9 cellular contexts compared by ENCODE assay signal in genomic region chr5:10364186-10364689, GRCh38. TPM values are rescaled to one million over a fixed set of nuclear protein-coding genes. Genes with fewer than 3 reads are reported as not detected.
DNase-seq lines count a peak whose midpoint lies in the region; ATAC-seq, FAIRE-seq and TF ChIP-seq lines count a peak whose summit lies in the region.
"Had no signal": no experiment of that assay in that cellular context is flagged by ENCODE, and none has a peak within 500 bp of the region (broad histone marks: within the 10 kb centered on the region; RNA-seq: fewer than 3 reads in every experiment).

No MANE protein-coding gene starts in this region.

- H3F3A ChIP-seq in MM.1S (ENCODE audit: insufficient read depth, low read length), result 0 out of 2 replicates have a peak, but pooled peaks cover 3% of the 10 kb centered on the region

- H3K36me3 Mint-ChIP-seq in activated T-cell treated with anti-CD3 and anti-CD28 coated beads, Interleukin-2, amount 50 U/mL, for 24 hours (ENCODE audit: low read depth), result peaks cover 30% of the 10 kb centered on the region
- H3K36me3 Mint-ChIP-seq: IgD-negative memory B cell had no signal

- H3K9me3 ChIP-seq in MM.1S (replicated peaks; ENCODE audit: insufficient read depth, low read length) (no peaks in the 10 kb centered on the region), GM12878 (replicated peaks; ENCODE audit: control insufficient read depth, insufficient read depth, low read length) (peaks cover 2% of the 10 kb centered on the region; the same call in 2 of the 3 replicates), gastrocnemius medialis (no peaks in the 10 kb centered on the region)

- H3K79me2 ChIP-seq in MM.1S (ENCODE audit: low read length) (peaks cover 100% of the 10 kb centered on the region), GM12878 (ENCODE audit: control insufficient read depth, insufficient read depth, low read length) (peaks cover 94% of the 10 kb centered on the region)

- TF ChIP-seq RAD21 in GM12878 (IDR thresholded peaks at IDR 0.05; ENCODE audit: insufficient read depth, low read depth, low read length), result peak; percentile 39

- peak; percentile 57 for TF ChIP-seq CTCF in MM.1S (IDR thresholded peaks at IDR 0.05; ENCODE audit: low read length)
- TF ChIP-seq CTCF in GM12878 (IDR thresholded peaks at IDR 0.05 in 2 of 3, conservative IDR thresholded peaks at IDR 0.05 in 1 of 3; ENCODE audit: control insufficient read depth in 2 of 3, extremely low read depth in 1 of 3, insufficient read depth in 1 of 3, low read depth in 3 of 3, low read length in 3 of 3), result peak in 2 of 3 experiments; percentile 29 to 32; a peak in 3 of 6 replicates
- peak in 3 of 5 experiments; percentile 47 to 54 (median 48) for TF ChIP-seq CTCF in gastrocnemius medialis (IDR thresholded peaks at IDR 0.05 in 4 of 5, conservative IDR thresholded peaks at IDR 0.05 in 1 of 5)

- H3K9me2 ChIP-seq in MM.1S (replicated peaks; ENCODE audit: insufficient read depth, low read length), result no peaks in the 10 kb centered on the region

- CTCF ChIA-PET in GM12878 (lab: Yijun Ruan, JAX), result interaction anchor here (0.7 to 3.4 kb wide), 14 partner anchors 9 to 119 kb away, joined by 3 to 34 read pairs (median 4); partner anchors contain the start of gene MARCHF6

- BruUV-seq in GM12878 (replicated peaks; lab: Mats Ljungman, UMichigan), result no TSS peak

- H3K27me3 Mint-ChIP-seq in activated T-cell treated with anti-CD3 and anti-CD28 coated beads, Interleukin-2, amount 50 U/mL, for 24 hours, result no peaks in the 10 kb centered on the region
- H3K27me3 Mint-ChIP-seq: IgD-negative memory B cell had no signal

- H3K27me3 ChIP-seq in MM.1S (replicated peaks; ENCODE audit: insufficient read depth, low read length) (no peaks in the 10 kb centered on the region), GM12878 (replicated peaks in 1 of 2; ENCODE audit: control insufficient read depth in 2 of 2, insufficient read depth in 2 of 2, low read length in 1 of 2) (no peaks in the 10 kb centered on the region), gastrocnemius medialis (no peaks in the 10 kb centered on the region)

- H3K4me2 ChIP-seq in MM.1S (ENCODE audit: low read depth, low read length), result no peak overlapping the region
- no peak overlapping the region for H3K4me2 ChIP-seq in GM12878 (ENCODE audit: control insufficient read depth, insufficient read depth)

- H3K4me1 Mint-ChIP-seq in activated T-cell treated with anti-CD3 and anti-CD28 coated beads, Interleukin-2, amount 50 U/mL, for 24 hours (ENCODE audit: low read depth), result peaks cover 78% of the 10 kb centered on the region

- no peak for DNase-seq in activated T-cell treated with anti-CD3 and anti-CD28 coated beads, Interleukin-2, amount 50 U/mL, for 24 hours
- no peak for DNase-seq in activated T-cell treated with anti-CD3 and anti-CD28 coated beads, Interleukin-2, amount 50 U/mL, for 1 hour
- DNase-seq in MM.1S (peak; percentile 44), GM12878 (ENCODE audit: low read depth, low spot score) (no peak), gastrocnemius medialis (no peak), H54 (ENCODE audit: insufficient read length, low spot score) (no peak), NCI-H2227 treated with DMSO at 0.1 percent for 48 hours (lab: John Stamatoyannopoulos, UW) (no peak), NCI-H187 (lab: John Stamatoyannopoulos, UW) (no peak)

- no peak for TF ChIP-seq EP300 in GM12878 (IDR thresholded peaks at IDR 0.05; ENCODE audit: borderline replicate concordance in 1 of 2, control insufficient read depth in 1 of 2, low read depth in 2 of 2, low read length in 2 of 2)

- H3K4me3 ChIP-seq in MM.1S (ENCODE audit: low read length) (no peak overlapping the region), GM12878 (no peak overlapping the region), gastrocnemius medialis (no peak overlapping the region)

- FAIRE-seq in GM12878 (lab: Jason Lieb, UNC) (peak; percentile 54), H54 (lab: Jason Lieb, UNC) (no peak)

- no peak overlapping the region for H3K27ac ChIP-seq in MM.1S (ENCODE audit: low read length)
- no peak overlapping the region for H3K27ac ChIP-seq in GM12878 (ENCODE audit: control insufficient read depth, insufficient read depth)
- H3K27ac ChIP-seq in gastrocnemius medialis, result peak overlapping the region; percentile 19 to 77 (median 48)

- 95% methylated on average over 1 of the region's 1 CpG for WGBS in GM12878 (ENCODE audit: insufficient coverage, insufficient replicate concordance, low lambda C conversion rate, missing lambda C conversion rate)

- H3K9ac ChIP-seq in MM.1S (ENCODE audit: low read length) (no peak overlapping the region), GM12878 (ENCODE audit: control insufficient read depth, insufficient read depth, low read length) (no peak overlapping the region)

- TF ChIP-seq POLR2A in GM12878 (IDR thresholded peaks at IDR 0.05; ENCODE audit: low read depth, low read length) (no peak), gastrocnemius medialis (IDR thresholded peaks at IDR 0.05) (no peak), H54 (IDR thresholded peaks at IDR 0.05; ENCODE audit: low read depth, low read length) (no peak)

- H3K9me3 Mint-ChIP-seq in activated T-cell treated with anti-CD3 and anti-CD28 coated beads, Interleukin-2, amount 50 U/mL, for 24 hours, result no peaks in the 10 kb centered on the region
- H3K9me3 Mint-ChIP-seq: IgD-negative memory B cell had no signal

- ATAC-seq in GM12878 (peak; percentile 72), gastrocnemius medialis (peak; percentile 59 to 66)

- intact Hi-C loops in GM12878 (cut with micrococcal nuclease; ENCODE audit: unreplicated experiment), result loop anchor here (1.0 kb wide), 1 partner anchor 80 kb away; no protein-coding TSS in a partner anchor
- intact Hi-C loops in gastrocnemius medialis (cut with DNase I; ENCODE audit: low total_unique reads), result loop anchor here (1.0 kb wide), 1 partner anchor 80 kb away; no protein-coding TSS in a partner anchor

- H3K27ac Mint-ChIP-seq in activated T-cell treated with anti-CD3 and anti-CD28 coated beads, Interleukin-2, amount 50 U/mL, for 24 hours, result peak overlapping the region; percentile 16

- peaks cover 80% of the 10 kb centered on the region for H4K20me1 ChIP-seq in MM.1S (ENCODE audit: insufficient read depth, low read length)
- H4K20me1 ChIP-seq in GM12878 (ENCODE audit: control insufficient read depth, insufficient read depth), result no peaks in the 10 kb centered on the region

- RAD21 ChIA-PET in GM12878 (lab: Charles Lee; ENCODE audit: unreplicated experiment), result interaction anchor here (1.0 to 1.8 kb wide), 5 partner anchors 9 to 80 kb away, joined by 3 to 18 read pairs (median 5); partner anchors contain the start of gene MARCHF6

- peaks cover 9% of the 10 kb centered on the region; the same call in 1 of the 2 replicates for H3K4me1 ChIP-seq in MM.1S (ENCODE audit: low read length)
- peaks cover 6% of the 10 kb centered on the region for H3K4me1 ChIP-seq in GM12878 (ENCODE audit: control insufficient read depth, insufficient read depth, low read length)
- peaks cover 72 to 85% of the 10 kb centered on the region in 2 donors for H3K4me1 ChIP-seq in gastrocnemius medialis

- no peak overlapping the region for H3K4me3 Mint-ChIP-seq in activated T-cell treated with anti-CD3 and anti-CD28 coated beads, Interleukin-2, amount 50 U/mL, for 24 hours

- in situ Hi-C loops in GM12878 (cut with MboI), result no loop called here
- in situ Hi-C loops in gastrocnemius medialis (cut with MboI; ENCODE audit: low sequenced_read_pairs in 4 of 4), result loop anchor here in 1 of 4 donors (5.0 kb wide), 1 partner anchor 82 kb away; no protein-coding TSS in a partner anchor

- POLR2A ChIA-PET in GM12878 (lab: Charles Lee), result interaction anchor here (0.5 to 1.0 kb wide), 3 partner anchors 11 to 87 kb away, joined by 3 read pairs; partner anchors contain the start of gene MARCHF6

- SMC1A ChIA-PET in GM12878 (lab: Charles Lee; ENCODE audit: uncharacterized antibody, unreplicated experiment), result interaction anchor here (0.9 to 1.4 kb wide), 5 partner anchors 21 to 133 kb away, joined by 3 to 14 read pairs (median 3); no protein-coding TSS in a partner anchor

- H3K36me3 ChIP-seq in MM.1S (replicated peaks; ENCODE audit: insufficient read depth, low read length) (no peaks in the 10 kb centered on the region; the same call in 1 of the 2 replicates), GM12878 (ENCODE audit: control insufficient read depth in 2 of 2, insufficient read depth in 2 of 2, low read length in 1 of 2) (peaks cover 0 to 2% of the 10 kb centered on the region in 2 experiments; a peak in 1 of 4 replicates), gastrocnemius medialis (no peaks in the 10 kb centered on the region)

- no peak overlapping the region for H2AFZ ChIP-seq in MM.1S (ENCODE audit: low read length)
- no peak overlapping the region for H2AFZ ChIP-seq in GM12878 (ENCODE audit: control insufficient read depth, low read depth, low read length)

RNA-seq across cellular contexts. Expression of gene MARCHF6, which starts 10.7 kb away (rescaled TPM):
- total RNA-seq in GM12878 (2013; cell fraction: nucleolus; rRNA removed), result 302 and 355 TPM in 2 replicates
- total RNA-seq in GM12878 (2014; rRNA removed) (39.1 and 53.0 TPM in 2 replicates), GM12878 (2014; rRNA removed; fragmentation: Illumina TruSeq; extraction: Trizol) (42.7 and 46.3 TPM in 2 replicates), GM12878 (2021) (76.2 and 83.2 TPM in 2 replicates), gastrocnemius medialis (100 to 1,000 TPM; 139 to 173 (median 146) TPM)
- polyA plus RNA-seq in GM12878 (2011; ENCODE audit: low read depth), result 67.0 TPM
- polyA plus RNA-seq in GM12878 (2011; rRNA removed) (172 and 200 TPM in 2 replicates), GM12878 (2014; fragmentation: Illumina TruSeq; extraction: Trizol) (51.9 and 65.4 TPM in 2 replicates), GM12878 (2014; fragmentation: Nextera tagmentation; extraction: Ambion mirVana) (10 to 100 TPM; 59.0 to 74.3 TPM), GM12878 (2014; rRNA removed) (56.5 and 58.6 TPM in 2 replicates), GM12878 (2016; fragmentation: Nextera tagmentation; extraction: Ambion mirVana) (10 to 100 TPM; 63.1 to 64.1 TPM)
- 75.0 and 102 TPM in 2 replicates for polyA plus RNA-seq in GM12878 (2011; cell fraction: cytosol; rRNA removed)
- 357 and 470 TPM in 2 replicates for polyA plus RNA-seq in GM12878 (2011; cell fraction: nucleus; rRNA removed)
- 84.3 and 89.3 TPM in 2 replicates for polyA plus RNA-seq in GM12878 (2012)
- 262 and 344 TPM in 2 replicates for polyA minus RNA-seq in GM12878 (2011; rRNA and poly(A)+ RNA removed)
- 51.1 and 54.6 TPM in 2 replicates for polyA minus RNA-seq in GM12878 (2011; cell fraction: cytosol; rRNA and poly(A)+ RNA removed)
- polyA minus RNA-seq in GM12878 (2011; cell fraction: nucleus; rRNA and poly(A)+ RNA removed), result 80.8 and 82.3 TPM in 2 replicates

RNA-seq across cellular contexts. Expression of gene CMBL, which starts 56.5 kb away (rescaled TPM):
- total RNA-seq in GM12878 (2013; cell fraction: nucleolus; rRNA removed), result 1.0 TPM in 1 of 2 replicates, not detected in the other
- 1.8 and 2.0 TPM in 2 replicates for total RNA-seq in GM12878 (2014; rRNA removed)
- total RNA-seq in GM12878 (2014; rRNA removed; fragmentation: Illumina TruSeq; extraction: Trizol), result 4.2 and 4.7 TPM in 2 replicates
- total RNA-seq in GM12878 (2021), result 8.0 TPM in 2 replicates
- 3.8 TPM for polyA plus RNA-seq in GM12878 (2011; ENCODE audit: low read depth)
- 3.4 and 5.0 TPM in 2 replicates for polyA plus RNA-seq in GM12878 (2011; rRNA removed)
- 6.4 and 8.6 TPM in 2 replicates for polyA plus RNA-seq in GM12878 (2011; cell fraction: cytosol; rRNA removed)
- polyA plus RNA-seq in GM12878 (2011; cell fraction: nucleus; rRNA removed), result 1.0 and 1.8 TPM in 2 replicates
- polyA plus RNA-seq in GM12878 (2012), result 7.7 and 10.0 TPM in 2 replicates
- 9.2 and 13.6 TPM in 2 replicates for polyA plus RNA-seq in GM12878 (2014; fragmentation: Illumina TruSeq; extraction: Trizol)
- 1 to 10 TPM; 4.9 to 7.0 TPM for polyA plus RNA-seq in GM12878 (2014; fragmentation: Nextera tagmentation; extraction: Ambion mirVana)
- 9.0 and 10.5 TPM in 2 replicates for polyA plus RNA-seq in GM12878 (2014; rRNA removed)
- polyA plus RNA-seq in GM12878 (2016; fragmentation: Nextera tagmentation; extraction: Ambion mirVana), result 10 to 100 TPM; 13.6 to 15.6 TPM
- polyA minus RNA-seq in GM12878 (2011; rRNA and poly(A)+ RNA removed), result 3.1 and 4.4 TPM in 2 replicates
- polyA minus RNA-seq in GM12878 (2011; cell fraction: cytosol; rRNA and poly(A)+ RNA removed), result 3.3 and 5.4 TPM in 2 replicates
- 0.97 and 2.9 TPM in 2 replicates for polyA minus RNA-seq in GM12878 (2011; cell fraction: nucleus; rRNA and poly(A)+ RNA removed)
- 10 to 100 TPM in 3 of 4 donors, 1 to 10 TPM in 1; 7.8 to 46.7 (median 35.6) TPM for total RNA-seq in gastrocnemius medialis
- polyA plus RNA-seq: IgD-negative memory B cell had no signal

Comparison
In these comparisons a context has a peak if more than half of its experiments do, and no peak if none do; other contexts are left out.
1. H3K27ac ChIP-seq: peak in gastrocnemius medialis (4 of 4); none in MM.1S (single experiment) and GM12878 (single experiment).
2. Peak in every context shown above with its lines, with median percentiles within 50 percentile points of each other: CTCF ChIP-seq.